In genomic region chr9:118148990-118149389, GRCh38 we compare ENCODE assay signal across 27 cellular contexts.
"Had no signal": no experiment of that assay in that cellular context is flagged by ENCODE, and none has a peak within 500 bp of the region (broad histone marks: within the 10 kb centered on the region; RNA-seq: fewer than 3 reads in every experiment).

No MANE protein-coding gene starts in this region.

- H3K4me1 Mint-ChIP-seq: activated CD4-positive, alpha-beta T cell treated with anti-CD3 and anti-CD28 coated beads, Interleukin-2, amount 10 ng/mL, durations not matched to agents 24 days and 14 days; brain had no signal

- H2AFZ ChIP-seq: PC-9 had no signal

- H3K27ac Mint-ChIP-seq: activated CD4-positive, alpha-beta T cell treated with anti-CD3 and anti-CD28 coated beads, Interleukin-2, amount 10 ng/mL, durations not matched to agents 24 days and 14 days; activated CD8-positive, alpha-beta T cell treated with anti-CD3 and anti-CD28 coated beads, Interleukin-2, amount 10 ng/mL, durations not matched to agents 7 days and 5 days; activated naive CD4-positive, alpha-beta T cell treated with anti-CD3 and anti-CD28 coated beads for 36 hours; activated naive CD4-positive, alpha-beta T cell treated with anti-CD3 and anti-CD28 coated beads, Interleukin-2, amount 50 U/mL, for 72 hours; activated T-helper 1 cell treated with anti-CD3 and anti-CD28 coated beads, Interleukin-12 subunit alpha, Interleukin-12 subunit beta, Interleukin-2, Interleukin-4 antibody, amounts not matched to agents 30 ng/mL and 10 ng/mL and 1 ng/mL, durations not matched to agents 14 hours and 24 hours and 36 hours; brain had no signal

- H3K36me3 Mint-ChIP-seq: activated naive CD4-positive, alpha-beta T cell treated with anti-CD3 and anti-CD28 coated beads, Interleukin-2, amount 50 U/mL, for 72 hours; brain had no signal

- ATAC-seq: activated CD8-positive, alpha-beta T cell treated with anti-CD3 and anti-CD28 coated beads, Interleukin-2, amount 10 ng/mL, durations not matched to agents 7 days and 5 days; activated naive CD4-positive, alpha-beta T cell treated with anti-CD3 and anti-CD28 coated beads, Interleukin-2, amount 50 U/mL, for 72 hours; activated T-cell treated with anti-CD3 and anti-CD28 coated beads, Interleukin-2, amount 50 U/mL, for 4 hours; K562 had no signal

- H3K9me3 Mint-ChIP-seq: activated naive CD4-positive, alpha-beta T cell treated with anti-CD3 and anti-CD28 coated beads for 36 hours; activated T-helper 1 cell treated with anti-CD3 and anti-CD28 coated beads, Interleukin-12 subunit alpha, Interleukin-12 subunit beta, Interleukin-2, Interleukin-4 antibody, amounts not matched to agents 30 ng/mL and 10 ng/mL and 1 ng/mL, durations not matched to agents 14 hours and 24 hours and 36 hours; brain had no signal

- H3K4me3 ChIP-seq: K562, PC-9, SK-N-MC had no signal

- H3K27ac ChIP-seq: PC-9, SK-N-MC, WERI-Rb-1 had no signal

- H3K4me2 ChIP-seq: PC-9 had no signal

- H3K4me3 Mint-ChIP-seq: activated CD4-positive, alpha-beta T cell treated with anti-CD3 and anti-CD28 coated beads, Interleukin-2, amount 10 ng/mL, durations not matched to agents 24 days and 14 days; activated CD8-positive, alpha-beta T cell treated with anti-CD3 and anti-CD28 coated beads, Interleukin-2, amount 10 ng/mL, durations not matched to agents 7 days and 5 days; activated naive CD4-positive, alpha-beta T cell treated with anti-CD3 and anti-CD28 coated beads for 36 hours; activated T-cell treated with anti-CD3 and anti-CD28 coated beads, Interleukin-2, amount 50 U/mL, for 4 hours; activated T-helper 1 cell treated with anti-CD3 and anti-CD28 coated beads, Interleukin-12 subunit alpha, Interleukin-12 subunit beta, Interleukin-2, Interleukin-4 antibody, amounts not matched to agents 30 ng/mL and 10 ng/mL and 1 ng/mL, durations not matched to agents 14 hours and 24 hours and 36 hours; brain had no signal

- H3K27me3 Mint-ChIP-seq: activated CD4-positive, alpha-beta T cell treated with anti-CD3 and anti-CD28 coated beads, Interleukin-2, amount 10 ng/mL, durations not matched to agents 24 days and 14 days; brain had no signal

- H3K36me3 ChIP-seq: WERI-Rb-1 had no signal

- DNase-seq: activated CD4-positive, alpha-beta T cell treated with anti-CD3 and anti-CD28 coated beads, Interleukin-2, amount 10 ng/mL, durations not matched to agents 24 days and 14 days; activated CD4-positive, alpha-beta T cell treated with anti-CD3 and anti-CD28 coated beads, Interleukin-2, amount 50 U/mL, for 4 hours; activated CD8-positive, alpha-beta memory T cell treated with anti-CD3 and anti-CD28 coated beads, Interleukin-2, amount 50 U/mL, for 4 hours; activated CD8-positive, alpha-beta T cell treated with anti-CD3 and anti-CD28 coated beads, Interleukin-2, amount 10 ng/mL, durations not matched to agents 7 days and 5 days; activated gamma-delta T cell treated with Interleukin-2 at 50 U/mL for 16 hours; activated naive CD4-positive, alpha-beta T cell treated with anti-CD3 and anti-CD28 coated beads for 36 hours; activated T-cell treated with anti-CD3 and anti-CD28 coated beads for 4 hours; activated T-cell treated with anti-CD3 and anti-CD28 coated beads, Interleukin-2, amount 50 U/mL, for 4 hours; anterior cingulate cortex; caudate nucleus; cerebellar nuclear complex; NCI-H1105; NCI-H1436 treated with DMSO at 0.1 percent for 48 hours; NCI-H1694 treated with DMSO at 0.1 percent for 48 hours; NCI-H2029; NCI-H2107; NCI-H345; NCI-H748 treated with DMSO at 0.1 percent for 48 hours; PC-9; Right ventricle myocardium superior; T1000; WERI-Rb-1 had no signal
